In genomic region chr7:2689951-2690705, GRCh38 we compare ENCODE assay signal across 1 cellular context.
A peak's percentile ranks its signal among the peaks of the same experiment; 100 is the strongest.
TF ChIP-seq lines count a peak whose summit lies in the region.

No MANE protein-coding gene starts in this region.

TF ChIP-seq in GM12878, 131 proteins besides CTCF, POLR2A, EP300 and RAD21:
- no peak for TF ChIP-seq ZNF687 (IDR thresholded peaks at IDR 0.05)
- no peak for TF ChIP-seq SP1 (IDR thresholded peaks at IDR 0.05; ENCODE audit: low read depth, low read length)
- TF ChIP-seq, protein P1, sequence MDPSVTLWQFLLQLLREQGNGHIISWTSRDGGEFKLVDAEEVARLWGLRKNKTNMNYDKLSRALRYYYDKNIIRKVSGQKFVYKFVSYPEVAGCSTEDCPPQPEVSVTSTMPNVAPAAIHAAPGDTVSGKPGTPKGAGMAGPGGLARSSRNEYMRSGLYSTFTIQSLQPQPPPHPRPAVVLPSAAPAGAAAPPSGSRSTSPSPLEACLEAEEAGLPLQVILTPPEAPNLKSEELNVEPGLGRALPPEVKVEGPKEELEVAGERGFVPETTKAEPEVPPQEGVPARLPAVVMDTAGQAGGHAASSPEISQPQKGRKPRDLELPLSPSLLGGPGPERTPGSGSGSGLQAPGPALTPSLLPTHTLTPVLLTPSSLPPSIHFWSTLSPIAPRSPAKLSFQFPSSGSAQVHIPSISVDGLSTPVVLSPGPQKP (IDR thresholded peaks at IDR 0.05; ENCODE audit: low read depth, low read length), result no peak
- TF ChIP-seq, protein P2, sequence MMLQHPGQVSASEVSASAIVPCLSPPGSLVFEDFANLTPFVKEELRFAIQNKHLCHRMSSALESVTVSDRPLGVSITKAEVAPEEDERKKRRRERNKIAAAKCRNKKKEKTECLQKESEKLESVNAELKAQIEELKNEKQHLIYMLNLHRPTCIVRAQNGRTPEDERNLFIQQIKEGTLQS (IDR thresholded peaks at IDR 0.05; ENCODE audit: borderline replicate concordance, extremely low read depth, low read depth, low read length), result no peak
- TF ChIP-seq ZNF24 (IDR thresholded peaks at IDR 0.05), result no peak
- no peak for TF ChIP-seq POLR2AphosphoS2 (IDR thresholded peaks at IDR 0.05; ENCODE audit: low read depth, low read length)
- no peak for TF ChIP-seq FOXK2 (IDR thresholded peaks at IDR 0.05)
- TF ChIP-seq, protein P3, sequence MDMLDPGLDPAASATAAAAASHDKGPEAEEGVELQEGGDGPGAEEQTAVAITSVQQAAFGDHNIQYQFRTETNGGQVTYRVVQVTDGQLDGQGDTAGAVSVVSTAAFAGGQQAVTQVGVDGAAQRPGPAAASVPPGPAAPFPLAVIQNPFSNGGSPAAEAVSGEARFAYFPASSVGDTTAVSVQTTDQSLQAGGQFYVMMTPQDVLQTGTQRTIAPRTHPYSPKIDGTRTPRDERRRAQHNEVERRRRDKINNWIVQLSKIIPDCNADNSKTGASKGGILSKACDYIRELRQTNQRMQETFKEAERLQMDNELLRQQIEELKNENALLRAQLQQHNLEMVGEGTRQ (IDR thresholded peaks at IDR 0.05; ENCODE audit: borderline replicate concordance, low read depth, low read length), result no peak
- no peak for TF ChIP-seq FOS (IDR thresholded peaks at IDR 0.05; ENCODE audit: borderline replicate concordance, extremely low read depth, insufficient read length)
- peak; percentile 47; the same call in 1 of the 2 replicates for TF ChIP-seq IKZF1 (conservative IDR thresholded peaks at IDR 0.05)
- TF ChIP-seq ATF7 (IDR thresholded peaks at IDR 0.05; ENCODE audit: low read depth), result peak; percentile 36; the same call in 1 of the 2 replicates
- TF ChIP-seq TCF12 (IDR thresholded peaks at IDR 0.05; ENCODE audit: low read depth, low read length), result 0 out of 2 replicates have a peak, but pooled peaks have one; percentile 5
- no peak for TF ChIP-seq JUND (IDR thresholded peaks at IDR 0.05; ENCODE audit: low read depth, low read length)
- no peak for TF ChIP-seq NR2C2 (IDR thresholded peaks at IDR 0.05; ENCODE audit: borderline replicate concordance, control insufficient read depth, insufficient read length, low read depth)
- TF ChIP-seq ZNF274 (IDR thresholded peaks at IDR 0.05; ENCODE audit: insufficient read depth, insufficient read length), result no peak
- peak; percentile 22 for TF ChIP-seq RUNX3 (IDR thresholded peaks at IDR 0.05; ENCODE audit: low read length)
- no peak for TF ChIP-seq RAD51 (IDR thresholded peaks at IDR 0.05)
- TF ChIP-seq EED (IDR thresholded peaks at IDR 0.05; ENCODE audit: low read depth), result peak; percentile 16; the same call in 1 of the 2 replicates
- TF ChIP-seq ZBED1 (IDR thresholded peaks at IDR 0.05; ENCODE audit: borderline replicate concordance), result no peak
